Comparison of ENCODE assay signal across 9 cellular contexts in the genomic region with DNA sequence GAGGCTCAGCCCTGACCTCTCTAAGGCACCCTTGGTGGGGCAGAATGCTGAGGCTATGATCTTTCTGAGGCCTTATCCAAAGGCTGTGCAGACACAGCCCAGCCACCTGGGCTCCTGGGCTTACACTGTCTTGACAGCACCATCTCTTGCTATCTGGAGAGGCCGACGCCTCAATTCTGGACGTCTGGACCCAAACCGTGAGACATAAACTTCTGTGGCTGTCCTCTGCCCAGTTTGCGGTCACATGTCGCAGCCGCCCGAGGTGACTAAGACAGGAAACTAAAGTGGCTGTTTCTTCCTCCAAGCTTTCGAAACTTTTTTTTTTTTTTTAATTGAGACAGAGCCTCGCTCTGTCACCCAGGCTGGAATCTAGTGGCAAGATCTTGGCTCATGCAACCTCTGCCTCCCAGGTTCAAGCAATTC. TPM values are rescaled to one million over a fixed set of nuclear protein-coding genes. Genes with fewer than 3 reads are reported as not detected.
A peak's percentile ranks its signal among the peaks of the same experiment; 100 is the strongest.
DNase-seq lines count a peak whose midpoint lies in the region; ATAC-seq lines count a peak whose summit lies in the region.
"Had no signal": no experiment of that assay in that cellular context is flagged by ENCODE, and none has a peak within 500 bp of the region (broad histone marks: within the 10 kb centered on the region; RNA-seq: fewer than 3 reads in every experiment).

No MANE protein-coding gene starts in this region.

- no peaks in the 10 kb centered on the region for H3K9me3 ChIP-seq in naive thymus-derived CD4-positive, alpha-beta T cell (ENCODE audit: control insufficient read depth in 2 of 3, low read length in 3 of 3)

- peak; percentile 32 to 77 for ATAC-seq in activated T-cell treated with anti-CD3 and anti-CD28 coated beads, Interleukin-2, amount 50 U/mL, for 4 hours
- peak; percentile 84 for ATAC-seq in naive thymus-derived CD4-positive, alpha-beta T cell

- intact Hi-C loops in naive thymus-derived CD4-positive, alpha-beta T cell (cut with micrococcal nuclease), result loop anchor here (1.0 to 10.0 kb wide), 7 partner anchors 8 to 706 kb away; partner anchors contain the start of genes MPC1 (in 1 of the 2) and RPS6KA2 (in 1 of the 2)

- peaks cover 8 to 22% of the 10 kb centered on the region in 2 donors for H3K4me1 ChIP-seq in naive thymus-derived CD4-positive, alpha-beta T cell (ENCODE audit: control insufficient read depth in 2 of 2, insufficient read depth in 2 of 2, low read length in 2 of 2)

- H3K4me1 Mint-ChIP-seq in activated T-cell treated with anti-CD3 and anti-CD28 coated beads, Interleukin-2, amount 50 U/mL, for 4 hours (ENCODE audit: low read depth), result peaks cover 52% of the 10 kb centered on the region
- H3K4me1 Mint-ChIP-seq in naive thymus-derived CD4-positive, alpha-beta T cell, result peaks cover 0 to 66% (median 42%) of the 10 kb centered on the region in 7 donors

- H3K36me3 ChIP-seq in naive thymus-derived CD4-positive, alpha-beta T cell (ENCODE audit: control insufficient read depth in 2 of 3, insufficient read depth in 3 of 3, low read length in 3 of 3), result no peaks in the 10 kb centered on the region

- peak overlapping the region; percentile 71 for H3K4me3 Mint-ChIP-seq in activated T-cell treated with anti-CD3 and anti-CD28 coated beads, Interleukin-2, amount 50 U/mL, for 4 hours
- peak overlapping the region in 9 of 10 donors; percentile 36 to 78 (median 75) for H3K4me3 Mint-ChIP-seq in naive thymus-derived CD4-positive, alpha-beta T cell

- peak; percentile 68 for DNase-seq in stimulated activated CD4-positive, alpha-beta T cell treated with anti-CD3 and anti-CD28 coated beads, Interleukin-15, amount 100 ng/mL, for 24 hours
- DNase-seq in stimulated activated CD4-positive, alpha-beta T cell treated with anti-CD3 and anti-CD28 coated beads, Interleukin-2, amount 100 ng/mL, for 48 hours, result no peak
- peak in 49 of 76 experiments; percentile 9 to 72 (median 29) for DNase-seq in HUDEP-2 (lab: John Stamatoyannopoulos, UW; ENCODE audit: unreplicated experiment in 76 of 76)
- no peak for DNase-seq in activated T-cell treated with anti-CD3 and anti-CD28 coated beads, Interleukin-2, amount 50 U/mL, for 4 hours
- DNase-seq in naive thymus-derived CD4-positive, alpha-beta T cell, result peak in 2 of 9 donors; percentile 20 to 21
- no peak for DNase-seq in DMS 273 (lab: John Stamatoyannopoulos, UW; ENCODE audit: unreplicated experiment)
- DNase-seq in NCI-H187 treated with DMSO at 0.1 percent for 48 hours (lab: John Stamatoyannopoulos, UW), result no peak
- no peak for DNase-seq in NCI-H82 treated with DMSO at 0.1 percent for 48 hours (lab: John Stamatoyannopoulos, UW; ENCODE audit: unreplicated experiment)

- POLR2A ChIA-PET in naive thymus-derived CD4-positive, alpha-beta T cell (lab: Charles Lee), result no interaction called here

- H3K27me3 ChIP-seq in naive thymus-derived CD4-positive, alpha-beta T cell (ENCODE audit: control insufficient read depth in 2 of 2, insufficient read depth in 2 of 2, low read length in 2 of 2), result no peaks in the 10 kb centered on the region

- peaks cover 2% of the 10 kb centered on the region for H3K27me3 Mint-ChIP-seq in activated T-cell treated with anti-CD3 and anti-CD28 coated beads, Interleukin-2, amount 50 U/mL, for 4 hours (ENCODE audit: low read depth)
- peaks cover 0 to 54% (median 34%) of the 10 kb centered on the region in 5 donors for H3K27me3 Mint-ChIP-seq in naive thymus-derived CD4-positive, alpha-beta T cell

- no peaks in the 10 kb centered on the region for H3K9me3 Mint-ChIP-seq in activated T-cell treated with anti-CD3 and anti-CD28 coated beads, Interleukin-2, amount 50 U/mL, for 4 hours
- peaks cover 0 to 4% (median 0%) of the 10 kb centered on the region in 11 donors for H3K9me3 Mint-ChIP-seq in naive thymus-derived CD4-positive, alpha-beta T cell

- H3K27ac ChIP-seq in naive thymus-derived CD4-positive, alpha-beta T cell (ENCODE audit: low read depth, low read length), result no peak overlapping the region
- H3K27ac ChIP-seq: C4-2B had no signal

- H3K27ac Mint-ChIP-seq in naive thymus-derived CD4-positive, alpha-beta T cell, result peak overlapping the region in 8 of 9 donors; percentile 75 to 99 (median 92)

- no peaks in the 10 kb centered on the region for H3K36me3 Mint-ChIP-seq in activated T-cell treated with anti-CD3 and anti-CD28 coated beads, Interleukin-2, amount 50 U/mL, for 4 hours (ENCODE audit: insufficient read depth)
- H3K36me3 Mint-ChIP-seq in naive thymus-derived CD4-positive, alpha-beta T cell, result no peaks in the 10 kb centered on the region

- H3K4me3 ChIP-seq in naive thymus-derived CD4-positive, alpha-beta T cell (ENCODE audit: low read length), result no peak overlapping the region

- CTCF ChIA-PET in naive thymus-derived CD4-positive, alpha-beta T cell (lab: Charles Lee), result interaction anchor here (0.6 to 0.9 kb wide), 2 partner anchors 10 to 21 kb away, joined by 3 read pairs; no protein-coding TSS in a partner anchor

RNA-seq across cellular contexts. Expression of gene PRR18, which starts 49.3 kb away (rescaled TPM):
- total RNA-seq in activated T-cell treated with anti-CD3 and anti-CD28 coated beads, Interleukin-2, amount 50 U/mL, for 4 hours, result under 1 TPM in 1 of 3 donors, not detected in 2; 0.05 TPM
- total RNA-seq in naive thymus-derived CD4-positive, alpha-beta T cell, result not detected
- not detected for polyA plus RNA-seq in naive thymus-derived CD4-positive, alpha-beta T cell

Comparison
In these comparisons a context has a peak if more than half of its experiments do, and no peak if none do; other contexts are left out.
1. DNase-seq: peak in stimulated activated CD4-positive, alpha-beta T cell treated with anti-CD3 and anti-CD28 coated beads, Interleukin-15, amount 100 ng/mL, for 24 hours (single experiment) and HUDEP-2 (49 of 76); none in stimulated activated CD4-positive, alpha-beta T cell treated with anti-CD3 and anti-CD28 coated beads, Interleukin-2, amount 100 ng/mL, for 48 hours (0 of 2), activated T-cell treated with anti-CD3 and anti-CD28 coated beads, Interleukin-2, amount 50 U/mL, for 4 hours (single experiment), DMS 273 (single experiment), NCI-H187 treated with DMSO at 0.1 percent for 48 hours (single experiment) and NCI-H82 treated with DMSO at 0.1 percent for 48 hours (single experiment).